In genomic region chr5:61307611-61308010, GRCh38 we compare ENCODE assay signal across 1 cellular context.
TF ChIP-seq lines count a peak whose summit lies in the region.

No MANE protein-coding gene starts in this region.

TF ChIP-seq in SK-N-SH, 30 proteins besides CTCF, POLR2A, EP300 and RAD21 (continued from another document):
- TF ChIP-seq, protein P1, sequence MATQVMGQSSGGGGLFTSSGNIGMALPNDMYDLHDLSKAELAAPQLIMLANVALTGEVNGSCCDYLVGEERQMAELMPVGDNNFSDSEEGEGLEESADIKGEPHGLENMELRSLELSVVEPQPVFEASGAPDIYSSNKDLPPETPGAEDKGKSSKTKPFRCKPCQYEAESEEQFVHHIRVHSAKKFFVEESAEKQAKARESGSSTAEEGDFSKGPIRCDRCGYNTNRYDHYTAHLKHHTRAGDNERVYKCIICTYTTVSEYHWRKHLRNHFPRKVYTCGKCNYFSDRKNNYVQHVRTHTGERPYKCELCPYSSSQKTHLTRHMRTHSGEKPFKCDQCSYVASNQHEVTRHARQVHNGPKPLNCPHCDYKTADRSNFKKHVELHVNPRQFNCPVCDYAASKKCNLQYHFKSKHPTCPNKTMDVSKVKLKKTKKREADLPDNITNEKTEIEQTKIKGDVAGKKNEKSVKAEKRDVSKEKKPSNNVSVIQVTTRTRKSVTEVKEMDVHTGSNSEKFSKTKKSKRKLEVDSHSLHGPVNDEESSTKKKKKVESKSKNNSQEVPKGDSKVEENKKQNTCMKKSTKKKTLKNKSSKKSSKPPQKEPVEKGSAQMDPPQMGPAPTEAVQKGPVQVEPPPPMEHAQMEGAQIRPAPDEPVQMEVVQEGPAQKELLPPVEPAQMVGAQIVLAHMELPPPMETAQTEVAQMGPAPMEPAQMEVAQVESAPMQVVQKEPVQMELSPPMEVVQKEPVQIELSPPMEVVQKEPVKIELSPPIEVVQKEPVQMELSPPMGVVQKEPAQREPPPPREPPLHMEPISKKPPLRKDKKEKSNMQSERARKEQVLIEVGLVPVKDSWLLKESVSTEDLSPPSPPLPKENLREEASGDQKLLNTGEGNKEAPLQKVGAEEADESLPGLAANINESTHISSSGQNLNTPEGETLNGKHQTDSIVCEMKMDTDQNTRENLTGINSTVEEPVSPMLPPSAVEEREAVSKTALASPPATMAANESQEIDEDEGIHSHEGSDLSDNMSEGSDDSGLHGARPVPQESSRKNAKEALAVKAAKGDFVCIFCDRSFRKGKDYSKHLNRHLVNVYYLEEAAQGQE (IDR thresholded peaks at IDR 0.05; ENCODE audit: low read depth, low read length) = no peak
- TF ChIP-seq, protein P2, sequence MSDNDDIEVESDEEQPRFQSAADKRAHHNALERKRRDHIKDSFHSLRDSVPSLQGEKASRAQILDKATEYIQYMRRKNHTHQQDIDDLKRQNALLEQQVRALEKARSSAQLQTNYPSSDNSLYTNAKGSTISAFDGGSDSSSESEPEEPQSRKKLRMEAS (IDR thresholded peaks at IDR 0.05; ENCODE audit: low read depth) = no peak
- no peak for TF ChIP-seq ELF1 (IDR thresholded peaks at IDR 0.05)
- no peak for TF ChIP-seq FOXM1 (IDR thresholded peaks at IDR 0.05; ENCODE audit: low read depth)
- TF ChIP-seq EZH2phosphoT487 (IDR thresholded peaks at IDR 0.05; ENCODE audit: borderline replicate concordance, low read depth) = no peak
- no peak for TF ChIP-seq TAF1 (IDR thresholded peaks at IDR 0.05; ENCODE audit: borderline replicate concordance, low read depth, low read length)
- no peak for TF ChIP-seq SMC3 (IDR thresholded peaks at IDR 0.05; ENCODE audit: low read depth, low read length)
TF ChIP-seq in SK-N-SH: peak in this region for 0.
